In the genomic region with DNA sequence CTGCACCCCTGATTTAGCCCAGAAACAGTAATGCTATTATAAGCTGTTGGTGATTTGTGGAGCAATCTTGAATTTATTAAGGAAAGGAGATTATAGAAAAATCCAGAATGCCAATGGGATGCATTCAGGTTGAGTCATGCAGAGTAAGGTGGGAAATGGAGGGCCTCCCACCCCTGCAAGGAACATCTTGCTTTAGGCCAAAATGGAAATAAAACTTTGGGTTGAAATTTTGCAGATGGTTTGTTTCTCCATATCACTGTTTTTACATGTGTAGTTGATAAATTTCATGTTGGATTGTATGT, we compare ENCODE assay signal across 14 cellular contexts.
DNase-seq lines count a peak whose midpoint lies in the region; ATAC-seq and TF ChIP-seq lines count a peak whose summit lies in the region.
"Had no signal": no experiment of that assay in that cellular context is flagged by ENCODE, and none has a peak within 500 bp of the region (broad histone marks: within the 10 kb centered on the region; RNA-seq: fewer than 3 reads in every experiment).

No MANE protein-coding gene starts in this region.

- TF ChIP-seq POLR2A in breast epithelium (IDR thresholded peaks at IDR 0.05), result no peak
- no peak for TF ChIP-seq POLR2A in vagina (IDR thresholded peaks at IDR 0.05)
- no peak for TF ChIP-seq POLR2A in ovary (IDR thresholded peaks at IDR 0.05)

- TF ChIP-seq CTCF in breast epithelium (IDR thresholded peaks at IDR 0.05) (no peak), neural progenitor cell (IDR thresholded peaks at IDR 0.05) (no peak), vagina (IDR thresholded peaks at IDR 0.05) (no peak), ovary (IDR thresholded peaks at IDR 0.05) (no peak)

- no peak for ATAC-seq in stimulated activated naive CD8-positive, alpha-beta T cell treated with anti-CD3 and anti-CD28 coated beads, Interleukin-15, Interleukin-2, amounts not matched to agents 100 U/mL and 50 U/mL, for 24 hours
- ATAC-seq: activated CD4-positive, alpha-beta T cell treated with anti-CD3 and anti-CD28 coated beads for 36 hours had no signal

- peak overlapping the region; percentile 83 to 84 for H3K27ac ChIP-seq in breast epithelium
- no peak overlapping the region for H3K27ac ChIP-seq in neural progenitor cell
- peak overlapping the region; percentile 91 for H3K27ac ChIP-seq in vagina
- peak overlapping the region in 1 of 2 donors; percentile 74 for H3K27ac ChIP-seq in ovary

- intact Hi-C loops in breast epithelium (cut with DNase I; ENCODE audit: low total_unique reads) (loop anchor here (10.0 kb wide), 1 partner anchor 753 kb away; no protein-coding TSS in a partner anchor), vagina (cut with DNase I) (no loop called here), ovary (cut with DNase I) (loop anchor here in 1 of 4 donors (10.0 kb wide), 1 partner anchor 343 kb away; no protein-coding TSS in a partner anchor)

- H3K9me3 ChIP-seq in breast epithelium (no peaks in the 10 kb centered on the region), neural progenitor cell (ENCODE audit: low read depth) (no peaks in the 10 kb centered on the region), vagina (no peaks in the 10 kb centered on the region), ovary (no peaks in the 10 kb centered on the region)
- H3K9me3 ChIP-seq: SJSA1 had no signal

- H3K36me3 Mint-ChIP-seq in stimulated activated naive CD8-positive, alpha-beta T cell treated with anti-CD3 and anti-CD28 coated beads, Interleukin-15, Interleukin-2, amounts not matched to agents 100 ng/mL and 50 ng/mL, for 24 hours (ENCODE audit: low read depth), result no peaks in the 10 kb centered on the region
- no peaks in the 10 kb centered on the region for H3K36me3 Mint-ChIP-seq in neural progenitor cell

- peaks cover 55% of the 10 kb centered on the region for H3K4me1 Mint-ChIP-seq in stimulated activated naive CD8-positive, alpha-beta T cell treated with anti-CD3 and anti-CD28 coated beads, Interleukin-15, Interleukin-2, amounts not matched to agents 100 ng/mL and 50 ng/mL, for 24 hours (ENCODE audit: low read depth)
- peaks cover 59% of the 10 kb centered on the region for H3K4me1 Mint-ChIP-seq in neural progenitor cell

- no peak overlapping the region for H2AFZ ChIP-seq in neural progenitor cell (replicated peaks)

- H3K4me1 ChIP-seq in breast epithelium (peaks cover 0 to 11% of the 10 kb centered on the region in 2 donors), neural progenitor cell (peaks cover 46% of the 10 kb centered on the region), vagina (peaks cover 46% of the 10 kb centered on the region), ovary (ENCODE audit: insufficient read depth) (peaks cover 11% of the 10 kb centered on the region)

- no peaks in the 10 kb centered on the region for H3K79me2 ChIP-seq in neural progenitor cell (ENCODE audit: low read depth)

- H3K4me2 ChIP-seq in neural progenitor cell, result peak overlapping the region; percentile 2

- H3K4me3 Mint-ChIP-seq in stimulated activated naive CD8-positive, alpha-beta T cell treated with anti-CD3 and anti-CD28 coated beads, Interleukin-15, Interleukin-2, amounts not matched to agents 100 ng/mL and 50 ng/mL, for 24 hours, result no peak overlapping the region
- no peak overlapping the region for H3K4me3 Mint-ChIP-seq in neural progenitor cell
- H3K4me3 Mint-ChIP-seq: activated CD4-positive, alpha-beta T cell treated with anti-CD3 and anti-CD28 coated beads for 36 hours had no signal

- no peaks in the 10 kb centered on the region for H4K20me1 ChIP-seq in neural progenitor cell (ENCODE audit: low read depth)

- H3K9ac ChIP-seq in neural progenitor cell, result no peak overlapping the region

- no peaks in the 10 kb centered on the region for H3K27me3 Mint-ChIP-seq in stimulated activated naive CD8-positive, alpha-beta T cell treated with anti-CD3 and anti-CD28 coated beads, Interleukin-15, Interleukin-2, amounts not matched to agents 100 ng/mL and 50 ng/mL, for 24 hours
- peaks cover 6% of the 10 kb centered on the region for H3K27me3 Mint-ChIP-seq in neural progenitor cell (ENCODE audit: insufficient read depth, low read depth)
- H3K27me3 Mint-ChIP-seq: activated CD4-positive, alpha-beta T cell treated with anti-CD3 and anti-CD28 coated beads for 36 hours had no signal

- H3F3A ChIP-seq in neural progenitor cell (ENCODE audit: low read depth), result peaks cover 19% of the 10 kb centered on the region

- DNase-seq in stimulated activated naive CD8-positive, alpha-beta T cell treated with anti-CD3 and anti-CD28 coated beads, Interleukin-15, Interleukin-2, amounts not matched to agents 100 U/mL and 50 U/mL, for 24 hours, result no peak
- DNase-seq in breast epithelium (ENCODE audit: low spot score in 2 of 2), result no peak
- no peak for DNase-seq in neural progenitor cell (ENCODE audit: low spot score)
- no peak for DNase-seq in vagina (ENCODE audit: extremely low spot score in 2 of 2)
- DNase-seq in stimulated activated CD4-positive, alpha-beta T cell treated with anti-CD3 and anti-CD28 coated beads, Interleukin-4, amount 100 ng/mL, for 24 hours, result no peak
- no peak for DNase-seq in ovary
- no peak for DNase-seq in GDM1 (lab: John Stamatoyannopoulos, UW)
- DNase-seq: activated CD4-positive, alpha-beta T cell treated with anti-CD3 and anti-CD28 coated beads for 36 hours; activated naive CD4-positive, alpha-beta T cell treated with anti-CD3 and anti-CD28 coated beads, Interleukin-2, amount 50 U/mL, for 16 hours; H7; NCI-H345; posterior cingulate gyrus had no signal

- peak overlapping the region; percentile 89 for H3K27ac Mint-ChIP-seq in stimulated activated naive CD8-positive, alpha-beta T cell treated with anti-CD3 and anti-CD28 coated beads, Interleukin-15, Interleukin-2, amounts not matched to agents 100 ng/mL and 50 ng/mL, for 24 hours
- no peak overlapping the region for H3K27ac Mint-ChIP-seq in neural progenitor cell

- H3K9me3 Mint-ChIP-seq in stimulated activated naive CD8-positive, alpha-beta T cell treated with anti-CD3 and anti-CD28 coated beads, Interleukin-15, Interleukin-2, amounts not matched to agents 100 ng/mL and 50 ng/mL, for 24 hours, result no peaks in the 10 kb centered on the region
- no peaks in the 10 kb centered on the region for H3K9me3 Mint-ChIP-seq in neural progenitor cell

- H3K27me3 ChIP-seq in breast epithelium, result no peaks in the 10 kb centered on the region
- no peaks in the 10 kb centered on the region for H3K27me3 ChIP-seq in neural progenitor cell
- H3K27me3 ChIP-seq in vagina, result no peaks in the 10 kb centered on the region
- H3K27me3 ChIP-seq in ovary, result no peaks in the 10 kb centered on the region
- H3K27me3 ChIP-seq: SJSA1 had no signal

- no peak for TF ChIP-seq EP300 in ovary (IDR thresholded peaks at IDR 0.05)

- H3K36me3 ChIP-seq in breast epithelium (no peaks in the 10 kb centered on the region), neural progenitor cell (no peaks in the 10 kb centered on the region), vagina (no peaks in the 10 kb centered on the region), ovary (no peaks in the 10 kb centered on the region)
- H3K36me3 ChIP-seq: SJSA1 had no signal

- H3K4me3 ChIP-seq in breast epithelium, result no peak overlapping the region
- no peak overlapping the region for H3K4me3 ChIP-seq in neural progenitor cell
- no peak overlapping the region for H3K4me3 ChIP-seq in vagina
- no peak overlapping the region for H3K4me3 ChIP-seq in ovary
- H3K4me3 ChIP-seq: SJSA1 had no signal
